Comparison of ENCODE assay signal across 8 cellular contexts in genomic region chr3:51391566-51392300, GRCh38. TPM values are rescaled to one million over a fixed set of nuclear protein-coding genes. Genes with fewer than 3 reads are reported as not detected.
DNase-seq lines count a peak whose midpoint lies in the region; ATAC-seq, FAIRE-seq and TF ChIP-seq lines count a peak whose summit lies in the region.

No MANE protein-coding gene starts in this region.

- DNase-seq in GM20000 (ENCODE audit: low spot score) (peak; percentile 61), activated T-cell treated with anti-CD3 and anti-CD28 coated beads for 48 hours (ENCODE audit: low read depth) (peak; percentile 39), esophagus muscularis mucosa (ENCODE audit: extremely low spot score) (no peak), urothelium cell line (ENCODE audit: low spot score) (peak; percentile 34), dedifferentiated amniotic fluid mesenchymal stem cell (ENCODE audit: extremely low spot score) (no peak)
- peak in 8 of 9 donors; percentile 43 to 68 (median 62) for DNase-seq in naive thymus-derived CD4-positive, alpha-beta T cell

- no peak for FAIRE-seq in urothelium cell line (lab: Jason Lieb, UNC)

- peak overlapping the region; percentile 97 for H3K9ac ChIP-seq in HUES6 (ENCODE audit: low read length)

- WGBS in esophagus muscularis mucosa: no CpG with 5 or more reads among the region's 109 CpGs

- intact Hi-C loops in esophagus muscularis mucosa (cut with DNase I): loop anchor here (5.0 kb wide), 1 partner anchor 106 kb away; no protein-coding TSS in a partner anchor
- intact Hi-C loops in naive thymus-derived CD4-positive, alpha-beta T cell (cut with micrococcal nuclease): loop anchor here (1.0 to 5.0 kb wide), 13 partner anchors 8 to 1026 kb away; partner anchors contain the start of genes DCAF1 (in 1 of the 2), DUSP7 (in 1 of the 2), HEMK1 (in 1 of the 2) and RAD54L2 (in 1 of the 2)

- H3K4me1 ChIP-seq in HUES6 (ENCODE audit: control insufficient read depth, insufficient read depth, low read length) (peaks cover 18% of the 10 kb centered on the region; the same call in 1 of the 2 replicates), esophagus muscularis mucosa (peaks cover 58 to 93% (median 76%) of the 10 kb centered on the region in 4 donors)
- peaks cover 40 to 48% of the 10 kb centered on the region in 2 donors for H3K4me1 ChIP-seq in naive thymus-derived CD4-positive, alpha-beta T cell (ENCODE audit: control insufficient read depth in 2 of 2, insufficient read depth in 2 of 2, low read length in 2 of 2)

- TF ChIP-seq POLR2A in esophagus muscularis mucosa (IDR thresholded peaks at IDR 0.05; ENCODE audit: low read depth): no peak

- H3K36me3 ChIP-seq in HUES6 (ENCODE audit: control insufficient read depth, insufficient read depth, low read length) (peaks cover 81% of the 10 kb centered on the region), esophagus muscularis mucosa (peaks cover 37 to 76% (median 67%) of the 10 kb centered on the region in 4 donors)
- peaks cover 7 to 64% (median 32%) of the 10 kb centered on the region in 3 experiments for H3K36me3 ChIP-seq in naive thymus-derived CD4-positive, alpha-beta T cell (ENCODE audit: control insufficient read depth in 2 of 3, insufficient read depth in 3 of 3, low read length in 3 of 3)

- H3K4me1 Mint-ChIP-seq in naive thymus-derived CD4-positive, alpha-beta T cell: peaks cover 33 to 75% (median 67%) of the 10 kb centered on the region in 7 donors

- no peaks in the 10 kb centered on the region for H3K27me3 Mint-ChIP-seq in naive thymus-derived CD4-positive, alpha-beta T cell

- H3K27me3 ChIP-seq in HUES6 (ENCODE audit: control insufficient read depth, insufficient read depth, low read length) (no peaks in the 10 kb centered on the region), esophagus muscularis mucosa (no peaks in the 10 kb centered on the region)
- H3K27me3 ChIP-seq in naive thymus-derived CD4-positive, alpha-beta T cell (ENCODE audit: control insufficient read depth in 2 of 2, insufficient read depth in 2 of 2, low read length in 2 of 2): no peaks in the 10 kb centered on the region

- POLR2A ChIA-PET in naive thymus-derived CD4-positive, alpha-beta T cell (lab: Charles Lee): interaction anchor here (0.7 to 4.6 kb wide), 5 partner anchors 7 to 367 kb away, joined by 3 to 25 read pairs (median 4); partner anchors contain the start of gene MANF

- peak overlapping the region; percentile 76 to 89 (median 83) for H3K4me3 Mint-ChIP-seq in naive thymus-derived CD4-positive, alpha-beta T cell

- H3K27ac ChIP-seq in C4-2B (peak overlapping the region; percentile 97), HUES6 (ENCODE audit: low read depth, low read length) (peak overlapping the region; percentile 79; the same call in 1 of the 2 replicates), esophagus muscularis mucosa (replicated peaks in 1 of 4) (peak overlapping the region; percentile 89 to 95 (median 93))
- peak overlapping the region; percentile 90 for H3K27ac ChIP-seq in naive thymus-derived CD4-positive, alpha-beta T cell (ENCODE audit: low read depth, low read length)

- CTCF ChIA-PET in naive thymus-derived CD4-positive, alpha-beta T cell (lab: Charles Lee): interaction anchor here (0.9 kb wide), 1 partner anchor 15 kb away, joined by 3 read pairs; no protein-coding TSS in a partner anchor

- ATAC-seq in naive thymus-derived CD4-positive, alpha-beta T cell: peak; percentile 10

- H3K9me3 ChIP-seq in HUES6 (ENCODE audit: control insufficient read depth, insufficient read depth, low read depth, low read length): no peaks in the 10 kb centered on the region
- H3K9me3 ChIP-seq in esophagus muscularis mucosa: no peaks in the 10 kb centered on the region
- no peaks in the 10 kb centered on the region for H3K9me3 ChIP-seq in naive thymus-derived CD4-positive, alpha-beta T cell (ENCODE audit: control insufficient read depth in 2 of 3, low read length in 3 of 3)

- peak overlapping the region in 8 of 9 donors; percentile 72 to 91 (median 88) for H3K27ac Mint-ChIP-seq in naive thymus-derived CD4-positive, alpha-beta T cell

- TF ChIP-seq CTCF in C4-2B (conservative IDR thresholded peaks at IDR 0.05) (no peak), GM20000 (IDR thresholded peaks at IDR 0.05; ENCODE audit: extremely low read depth, missing control alignments) (no peak), esophagus muscularis mucosa (IDR thresholded peaks at IDR 0.05) (no peak)

- H3K9me3 Mint-ChIP-seq in naive thymus-derived CD4-positive, alpha-beta T cell: peaks cover 0 to 8% (median 0%) of the 10 kb centered on the region in 11 donors

- H3K36me3 Mint-ChIP-seq in naive thymus-derived CD4-positive, alpha-beta T cell: peaks cover 6 to 46% (median 27%) of the 10 kb centered on the region in 5 donors

- no peak for TF ChIP-seq EP300 in esophagus muscularis mucosa (IDR thresholded peaks at IDR 0.05)

- H3K4me3 ChIP-seq in HUES6 (ENCODE audit: low read depth, low read length) (peak overlapping the region; percentile 90), esophagus muscularis mucosa (peak overlapping the region; percentile 80 to 98 (median 90))
- peak overlapping the region; percentile 38 for H3K4me3 ChIP-seq in naive thymus-derived CD4-positive, alpha-beta T cell (ENCODE audit: low read length)

RNA-seq across cellular contexts. Expression of gene RBM15B, which starts 0.6 kb away (rescaled TPM):
- 10 to 100 TPM; 27.8 to 50.5 (median 42.6) TPM for total RNA-seq in esophagus muscularis mucosa
- 10 to 100 TPM; 29.9 to 40.6 (median 31.3) TPM for total RNA-seq in naive thymus-derived CD4-positive, alpha-beta T cell
- polyA plus RNA-seq in naive thymus-derived CD4-positive, alpha-beta T cell: 10 to 100 TPM; 12.8 to 22.8 TPM

RNA-seq across cellular contexts. Expression of gene MANF, which starts 6.6 kb away (rescaled TPM):
- 10 to 100 TPM; 16.2 to 34.6 (median 24.9) TPM for total RNA-seq in esophagus muscularis mucosa
- 100 to 1,000 TPM in 1 of 5 experiments, 10 to 100 TPM in 4; 28.2 to 182 (median 68.0) TPM for total RNA-seq in naive thymus-derived CD4-positive, alpha-beta T cell
- polyA plus RNA-seq in naive thymus-derived CD4-positive, alpha-beta T cell: 10 to 100 TPM; 40.9 to 48.4 TPM

Comparison
In these comparisons a context has a peak if more than half of its experiments do, and no peak if none do; other contexts are left out.
1. DNase-seq: peak in GM20000 (single experiment), activated T-cell treated with anti-CD3 and anti-CD28 coated beads for 48 hours (single experiment), naive thymus-derived CD4-positive, alpha-beta T cell (8 of 9) and urothelium cell line (single experiment); none in esophagus muscularis mucosa (single experiment) and dedifferentiated amniotic fluid mesenchymal stem cell (single experiment).
2. H3K4me3 ChIP-seq: peak in every context shown above with its lines; median percentile 90 in HUES6; 90 in esophagus muscularis mucosa; 38 in naive thymus-derived CD4-positive, alpha-beta T cell.
3. Peak in every context shown above with its lines, with median percentiles within 50 percentile points of each other: H3K27ac ChIP-seq.